In the genomic region with DNA sequence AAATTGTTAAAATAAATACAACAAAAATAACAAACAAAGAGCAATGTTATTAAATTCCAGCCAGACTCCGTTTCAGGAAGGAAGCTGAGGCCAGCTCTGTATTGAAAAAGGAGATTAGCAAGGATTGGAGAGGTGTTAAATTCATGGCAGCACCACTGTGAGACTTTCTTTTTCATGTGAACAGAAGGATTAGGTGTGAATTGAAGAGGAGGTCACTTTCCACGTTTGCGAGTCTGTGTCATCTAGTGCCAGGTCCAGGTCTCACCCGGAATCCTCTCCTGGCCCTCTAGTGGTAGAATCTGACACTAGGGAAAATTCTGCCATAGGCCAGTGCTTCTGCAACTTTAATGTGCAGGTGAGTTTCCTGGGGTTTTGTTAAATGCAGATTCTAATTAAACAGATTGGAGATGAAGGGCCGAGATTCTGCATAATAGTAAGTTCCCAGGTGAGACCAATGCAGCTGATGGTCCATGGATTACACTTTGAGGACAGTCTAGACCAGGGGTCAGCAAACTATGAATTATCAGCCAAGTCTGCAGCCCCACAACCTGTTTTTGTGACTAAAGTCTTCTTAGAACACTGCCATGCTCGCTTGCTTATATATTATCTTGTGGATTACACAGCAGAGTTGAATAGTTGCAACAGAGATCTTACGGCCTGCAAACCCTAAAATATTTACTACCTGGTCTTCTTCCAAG, we compare ENCODE assay signal across 1 cellular context.
TF ChIP-seq lines count a peak whose summit lies in the region.

No MANE protein-coding gene starts in this region.

TF ChIP-seq in WTC11, 78 proteins besides CTCF, POLR2A, EP300 and RAD21 (continued from another document):
- TF ChIP-seq GTF2I (CRISPR knock-in tag; conservative IDR thresholded peaks at IDR 0.05) (no peak), ZNF232 (CRISPR knock-in tag; IDR thresholded peaks at IDR 0.05) (no peak), FOXP1 (CRISPR knock-in tag; IDR thresholded peaks at IDR 0.05; ENCODE audit: borderline replicate concordance) (no peak), JUN (CRISPR knock-in tag; IDR thresholded peaks at IDR 0.05) (no peak), TCF7 (CRISPR knock-in tag; IDR thresholded peaks at IDR 0.05; ENCODE audit: low read depth) (no peak), ATF1 (CRISPR knock-in tag; IDR thresholded peaks at IDR 0.05) (no peak)
- TF ChIP-seq, protein P1, sequence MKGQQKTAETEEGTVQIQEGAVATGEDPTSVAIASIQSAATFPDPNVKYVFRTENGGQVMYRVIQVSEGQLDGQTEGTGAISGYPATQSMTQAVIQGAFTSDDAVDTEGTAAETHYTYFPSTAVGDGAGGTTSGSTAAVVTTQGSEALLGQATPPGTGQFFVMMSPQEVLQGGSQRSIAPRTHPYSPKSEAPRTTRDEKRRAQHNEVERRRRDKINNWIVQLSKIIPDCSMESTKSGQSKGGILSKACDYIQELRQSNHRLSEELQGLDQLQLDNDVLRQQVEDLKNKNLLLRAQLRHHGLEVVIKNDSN (CRISPR knock-in tag; IDR thresholded peaks at IDR 0.05) = no peak
- TF ChIP-seq, protein P2, sequence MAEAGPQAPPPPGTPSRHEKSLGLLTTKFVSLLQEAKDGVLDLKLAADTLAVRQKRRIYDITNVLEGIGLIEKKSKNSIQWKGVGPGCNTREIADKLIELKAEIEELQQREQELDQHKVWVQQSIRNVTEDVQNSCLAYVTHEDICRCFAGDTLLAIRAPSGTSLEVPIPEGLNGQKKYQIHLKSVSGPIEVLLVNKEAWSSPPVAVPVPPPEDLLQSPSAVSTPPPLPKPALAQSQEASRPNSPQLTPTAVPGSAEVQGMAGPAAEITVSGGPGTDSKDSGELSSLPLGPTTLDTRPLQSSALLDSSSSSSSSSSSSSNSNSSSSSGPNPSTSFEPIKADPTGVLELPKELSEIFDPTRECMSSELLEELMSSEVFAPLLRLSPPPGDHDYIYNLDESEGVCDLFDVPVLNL (CRISPR knock-in tag; IDR thresholded peaks at IDR 0.05; ENCODE audit: borderline replicate concordance, low read depth) = no peak
- TF ChIP-seq, protein P3, sequence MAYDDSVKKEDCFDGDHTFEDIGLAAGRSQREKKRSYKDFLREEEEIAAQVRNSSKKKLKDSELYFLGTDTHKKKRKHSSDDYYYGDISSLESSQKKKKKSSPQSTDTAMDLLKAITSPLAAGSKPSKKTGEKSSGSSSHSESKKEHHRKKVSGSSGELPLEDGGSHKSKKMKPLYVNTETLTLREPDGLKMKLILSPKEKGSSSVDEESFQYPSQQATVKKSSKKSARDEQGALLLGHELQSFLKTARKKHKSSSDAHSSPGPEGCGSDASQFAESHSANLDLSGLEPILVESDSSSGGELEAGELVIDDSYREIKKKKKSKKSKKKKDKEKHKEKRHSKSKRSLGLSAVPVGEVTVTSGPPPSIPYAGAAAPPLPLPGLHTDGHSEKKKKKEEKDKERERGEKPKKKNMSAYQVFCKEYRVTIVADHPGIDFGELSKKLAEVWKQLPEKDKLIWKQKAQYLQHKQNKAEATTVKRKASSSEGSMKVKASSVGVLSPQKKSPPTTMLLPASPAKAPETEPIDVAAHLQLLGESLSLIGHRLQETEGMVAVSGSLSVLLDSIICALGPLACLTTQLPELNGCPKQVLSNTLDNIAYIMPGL (CRISPR knock-in tag; IDR thresholded peaks at IDR 0.05) = no peak
- TF ChIP-seq, protein P4, sequence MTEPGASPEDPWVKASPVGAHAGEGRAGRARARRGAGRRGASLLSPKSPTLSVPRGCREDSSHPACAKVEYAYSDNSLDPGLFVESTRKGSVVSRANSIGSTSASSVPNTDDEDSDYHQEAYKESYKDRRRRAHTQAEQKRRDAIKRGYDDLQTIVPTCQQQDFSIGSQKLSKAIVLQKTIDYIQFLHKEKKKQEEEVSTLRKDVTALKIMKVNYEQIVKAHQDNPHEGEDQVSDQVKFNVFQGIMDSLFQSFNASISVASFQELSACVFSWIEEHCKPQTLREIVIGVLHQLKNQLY (CRISPR knock-in tag; IDR thresholded peaks at IDR 0.05) = no peak
TF ChIP-seq in WTC11: peak in this region for 0.
